Comparison of ENCODE assay signal across 1 cellular context in the genomic region with DNA sequence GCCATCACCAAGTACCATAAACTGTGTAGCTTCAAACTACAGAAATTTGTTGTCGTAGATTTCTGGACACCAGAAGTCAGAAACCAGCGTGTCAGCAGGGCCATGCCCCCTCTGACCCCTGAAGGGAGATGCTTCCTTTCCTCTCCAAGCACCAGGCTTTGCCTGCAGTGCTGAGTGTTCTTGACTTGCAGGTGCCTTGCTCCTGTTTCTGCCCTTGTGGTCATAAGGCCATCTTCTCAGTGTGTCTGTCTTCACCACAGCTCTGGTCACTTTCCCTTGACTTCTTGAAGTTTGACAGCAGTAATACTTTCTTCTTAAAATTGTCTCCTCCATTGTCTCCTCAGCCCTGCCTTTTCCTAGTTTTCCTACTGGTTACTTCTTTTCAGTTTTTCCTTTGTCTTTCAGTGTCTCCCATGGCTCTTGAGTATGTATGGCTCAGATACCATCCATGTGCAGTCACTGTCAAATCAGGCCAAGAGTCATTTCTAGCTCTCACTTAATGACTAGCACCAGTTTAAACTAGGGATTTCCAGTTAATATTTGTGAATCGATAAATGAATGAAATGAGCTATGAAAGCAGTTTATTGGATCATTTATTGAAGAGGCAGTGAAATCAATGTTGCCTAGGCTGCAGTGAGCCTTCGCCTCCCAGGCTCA.
TF ChIP-seq lines count a peak whose summit lies in the region.

No MANE protein-coding gene starts in this region.

TF ChIP-seq in IMR-90, 13 proteins besides CTCF, POLR2A, EP300 and RAD21:
- no peak for TF ChIP-seq CHD1 (IDR thresholded peaks at IDR 0.05; ENCODE audit: low read depth, low read length)
- TF ChIP-seq, protein P1, sequence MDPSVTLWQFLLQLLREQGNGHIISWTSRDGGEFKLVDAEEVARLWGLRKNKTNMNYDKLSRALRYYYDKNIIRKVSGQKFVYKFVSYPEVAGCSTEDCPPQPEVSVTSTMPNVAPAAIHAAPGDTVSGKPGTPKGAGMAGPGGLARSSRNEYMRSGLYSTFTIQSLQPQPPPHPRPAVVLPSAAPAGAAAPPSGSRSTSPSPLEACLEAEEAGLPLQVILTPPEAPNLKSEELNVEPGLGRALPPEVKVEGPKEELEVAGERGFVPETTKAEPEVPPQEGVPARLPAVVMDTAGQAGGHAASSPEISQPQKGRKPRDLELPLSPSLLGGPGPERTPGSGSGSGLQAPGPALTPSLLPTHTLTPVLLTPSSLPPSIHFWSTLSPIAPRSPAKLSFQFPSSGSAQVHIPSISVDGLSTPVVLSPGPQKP (IDR thresholded peaks at IDR 0.05; ENCODE audit: borderline replicate concordance, low read depth, low read length): no peak
- TF ChIP-seq RFX5 (IDR thresholded peaks at IDR 0.05; ENCODE audit: low read depth, low read length): no peak
- no peak for TF ChIP-seq MXI1 (IDR thresholded peaks at IDR 0.05; ENCODE audit: borderline replicate concordance, low read depth, low read length)
- TF ChIP-seq BHLHE40 (IDR thresholded peaks at IDR 0.05; ENCODE audit: low read depth, low read length): no peak
- no peak for TF ChIP-seq CEBPB (IDR thresholded peaks at IDR 0.05; ENCODE audit: low read depth, low read length)
- no peak for TF ChIP-seq FOS (IDR thresholded peaks at IDR 0.05; ENCODE audit: low read depth, low read length)
- TF ChIP-seq NFE2L2 (IDR thresholded peaks at IDR 0.05; ENCODE audit: low read depth, low read length): no peak
- no peak for TF ChIP-seq SMC3 (IDR thresholded peaks at IDR 0.05; ENCODE audit: low read depth, low read length)
- no peak for TF ChIP-seq RCOR1 (IDR thresholded peaks at IDR 0.05; ENCODE audit: insufficient replicate concordance, low read length)
- no peak for TF ChIP-seq MAZ (IDR thresholded peaks at IDR 0.05; ENCODE audit: borderline replicate concordance, low read depth, low read length)
- no peak for TF ChIP-seq MAFK (IDR thresholded peaks at IDR 0.05; ENCODE audit: low read depth, low read length)
- no peak for TF ChIP-seq USF2 (IDR thresholded peaks at IDR 0.05; ENCODE audit: low read depth, low read length)
